Comparison of ENCODE assay signal across 8 cellular contexts in the genomic region with DNA sequence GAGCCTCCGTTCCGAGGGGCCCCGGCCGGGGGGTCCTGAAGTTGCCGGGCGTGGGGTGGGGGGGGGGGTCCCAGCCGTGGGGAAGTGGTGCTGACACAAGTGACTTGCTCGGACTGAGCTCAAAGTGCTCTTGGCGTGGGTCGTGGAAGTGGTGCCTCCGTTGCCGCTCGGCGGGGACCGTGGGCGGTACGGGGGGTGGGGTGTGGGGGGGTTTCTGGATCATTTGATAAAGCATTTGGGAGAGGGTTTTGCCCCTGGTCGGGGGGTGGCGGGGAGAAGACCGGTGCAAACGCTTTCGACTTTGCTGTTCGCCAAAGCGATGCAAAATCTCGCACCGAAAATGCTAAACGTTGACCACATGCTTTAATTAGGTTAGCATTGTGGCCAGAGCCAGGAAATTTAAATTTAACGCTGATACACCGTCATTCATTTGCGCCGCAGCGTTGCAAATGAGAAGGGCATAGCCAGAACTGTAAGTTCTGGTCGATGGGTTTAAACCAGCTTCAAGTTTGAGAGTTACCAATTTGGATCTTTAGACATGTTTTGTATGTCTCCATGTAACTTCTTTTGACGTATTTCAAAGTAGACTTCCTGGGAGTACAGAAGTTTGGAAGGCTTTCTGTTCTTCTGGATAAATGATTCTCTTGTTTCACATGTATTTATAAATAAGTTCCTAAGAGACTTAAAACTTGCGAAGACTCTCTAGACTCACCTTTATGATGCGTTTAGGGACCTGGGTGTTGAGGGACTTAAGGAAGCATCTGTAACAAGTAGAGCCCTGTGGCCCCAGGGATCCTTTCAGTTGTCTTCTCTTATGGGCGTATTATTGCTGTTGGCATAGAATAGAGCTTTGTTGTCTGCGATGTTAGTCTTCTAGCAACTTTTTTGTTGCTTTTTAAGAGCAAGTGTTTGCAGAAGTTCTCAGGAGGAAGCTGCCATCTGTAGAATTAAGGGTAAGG. TPM values are rescaled to one million over a fixed set of nuclear protein-coding genes. Genes with fewer than 3 reads are reported as not detected.
A peak's percentile ranks its signal among the peaks of the same experiment; 100 is the strongest.
DNase-seq lines count a peak whose midpoint lies in the region; ATAC-seq and TF ChIP-seq lines count a peak whose summit lies in the region.

No MANE protein-coding gene starts in this region.

- peaks cover 46% of the 10 kb centered on the region for H3K4me1 Mint-ChIP-seq in brain

- H3K27ac Mint-ChIP-seq in brain: peak overlapping the region; percentile 75 to 88 (median 85)

- peak; percentile 10 for DNase-seq in BE2C
- DNase-seq in RPMI8226: peak; percentile 84
- DNase-seq in kidney tubule cell (ENCODE audit: low spot score): peak; percentile 45
- peak; percentile 11 for DNase-seq in stimulated activated CD8-positive, alpha-beta memory T cell treated with anti-CD3 and anti-CD28 coated beads, Interleukin-15, amount 100 ng/mL, for 1 hour (ENCODE audit: low read depth)
- DNase-seq in left lobe of liver (ENCODE audit: low spot score): no peak

- no peaks in the 10 kb centered on the region for H3K9me3 ChIP-seq in BE2C

- H3K27me3 Mint-ChIP-seq in brain: peaks cover 44% of the 10 kb centered on the region

- H3K4me3 ChIP-seq in BE2C (ENCODE audit: low read depth, low read length): peak overlapping the region; percentile 69

- H3K4me3 Mint-ChIP-seq in brain: peak overlapping the region; percentile 89 to 95 (median 92)

- H3K36me3 ChIP-seq in BE2C: no peaks in the 10 kb centered on the region

- H3K9me3 Mint-ChIP-seq in brain: peaks cover 22 to 41% (median 31%) of the 10 kb centered on the region in 5 experiments

- peaks cover 29% of the 10 kb centered on the region for H3K36me3 Mint-ChIP-seq in brain

- peaks cover 32% of the 10 kb centered on the region for H3K27me3 ChIP-seq in BE2C

- no peaks in the 10 kb centered on the region for H3K4me1 ChIP-seq in BE2C

- peak; percentile 13 for ATAC-seq in GM21529 (IDR thresholded peaks at IDR 0.05; ENCODE audit: unreplicated experiment)
- ATAC-seq in left lobe of liver: no peak
- no peak for ATAC-seq in GM21786 (IDR thresholded peaks at IDR 0.05; ENCODE audit: unreplicated experiment)

- no peak for TF ChIP-seq CTCF in BE2C (IDR thresholded peaks at IDR 0.05; ENCODE audit: low read depth, low read length)
- no peak for TF ChIP-seq CTCF in brain (conservative IDR thresholded peaks at IDR 0.05)

RNA-seq across cellular contexts. Expression of gene CDYL, which starts 1.0 kb away (rescaled TPM):
- polyA plus RNA-seq in BE2C (2012; ENCODE audit: insufficient read depth, insufficient read length, low read depth): 24.3 TPM
- 27.8 TPM for polyA plus RNA-seq in brain (ENCODE audit: insufficient read depth, low read depth, low replicate concordance)
- total RNA-seq in left lobe of liver: 11.8 TPM
